Comparison of ENCODE assay signal across 27 cellular contexts in genomic region chr22:44225091-44225689, GRCh38. TPM values are rescaled to one million over a fixed set of nuclear protein-coding genes. Genes with fewer than 3 reads are reported as not detected.
"Had no signal": no experiment of that assay in that cellular context is flagged by ENCODE, and none has a peak within 500 bp of the region (broad histone marks: within the 10 kb centered on the region; RNA-seq: fewer than 3 reads in every experiment).

No MANE protein-coding gene starts in this region.

- H3K4me3 ChIP-seq: dorsolateral prefrontal cortex, gastrocnemius medialis, mucosa of descending colon, neural progenitor cell, prostate gland, right lobe of liver, spleen, tibial artery had no signal

- H3K4me1 ChIP-seq: gastrocnemius medialis, neural progenitor cell, parathyroid adenoma, prostate gland, right lobe of liver, spleen, tibial artery had no signal

- ATAC-seq: esophagus mucosa; gastrocnemius medialis; left colon; mucosa of descending colon; natural killer cell; right lobe of liver; stimulated activated memory B cell treated with anti-CD40 and anti-IgM and Interleukin-4, amounts not matched to agents 10 μg/mL and 1 μg/mL and 100 μg/mL, for 72 hours had no signal

- H3K27ac ChIP-seq: dorsolateral prefrontal cortex, gastrocnemius medialis, neural progenitor cell, parathyroid adenoma, prostate gland, right lobe of liver, spleen, tibial artery had no signal

- H3K27ac Mint-ChIP-seq: natural killer cell; neural progenitor cell; stimulated activated memory B cell treated with anti-CD40 and anti-IgM and Interleukin-4, amounts not matched to agents 10 μg/mL and 1 μg/mL and 100 μg/mL, for 72 hours; stimulated activated naive CD8-positive, alpha-beta T cell treated with anti-CD3 and anti-CD28 coated beads, Interleukin-15, Interleukin-2, amounts not matched to agents 100 ng/mL and 50 ng/mL, for 24 hours had no signal

- H3K9me3 ChIP-seq: gastrocnemius medialis, mucosa of descending colon, prostate gland, right lobe of liver had no signal

- H3K4me1 Mint-ChIP-seq: natural killer cell; stimulated activated memory B cell treated with anti-CD40 and anti-IgM and Interleukin-4, amounts not matched to agents 10 μg/mL and 1 μg/mL and 100 μg/mL, for 72 hours had no signal

- H3K36me3 Mint-ChIP-seq: natural killer cell; neural progenitor cell; stimulated activated memory B cell treated with anti-CD40 and anti-IgM and Interleukin-4, amounts not matched to agents 10 μg/mL and 1 μg/mL and 100 μg/mL, for 72 hours had no signal

- H3K4me3 Mint-ChIP-seq: natural killer cell; neural progenitor cell; stimulated activated memory B cell treated with anti-CD40 and anti-IgM and Interleukin-4, amounts not matched to agents 10 μg/mL and 1 μg/mL and 100 μg/mL, for 72 hours; stimulated activated naive CD8-positive, alpha-beta T cell treated with anti-CD3 and anti-CD28 coated beads, Interleukin-15, Interleukin-2, amounts not matched to agents 100 ng/mL and 50 ng/mL, for 24 hours had no signal

- H3K27me3 ChIP-seq: neural progenitor cell, right lobe of liver had no signal

- DNase-seq: caudate nucleus; cortex of kidney; dorsolateral prefrontal cortex; effector CD8-positive, alpha-beta T cell; gastrocnemius medialis; islet precursor cell; left colon; mammary epithelial cell; mucosa of descending colon; natural killer cell; occipital lobe; right lobe of liver; spleen; stimulated activated CD4-positive, alpha-beta T cell treated with anti-CD3 and anti-CD28 coated beads, Interleukin-15, amount 100 ng/mL, for 24 hours; stimulated activated CD4-positive, alpha-beta T cell treated with anti-CD3 and anti-CD28 coated beads, Interleukin-1b, Interleukin-23, amount 100 ng/mL, for 48 hours; stimulated activated CD4-positive, alpha-beta T cell treated with anti-CD3 and anti-CD28 coated beads, Interleukin-4, amount 100 ng/mL, for 24 hours; tibial artery had no signal

- FAIRE-seq: endometrium had no signal

- H3K9ac ChIP-seq: neural progenitor cell, parathyroid adenoma had no signal

- H3K36me3 ChIP-seq: gastrocnemius medialis, neural progenitor cell, prostate gland, right lobe of liver, spleen, tibial artery had no signal

RNA-seq across cellular contexts. Expression of gene PARVG, which starts 44.5 kb away (rescaled TPM):
- total RNA-seq: fibroblast of villous mesenchyme, mammary epithelial cell, myocyte, renal cortical epithelial cell had no signal
- polyA plus RNA-seq: mammary epithelial cell had no signal
